1 cellular context compared by ENCODE assay signal in genomic region chr14:35355981-35356839, GRCh38.
TF ChIP-seq lines count a peak whose summit lies in the region.

No MANE protein-coding gene starts in this region.

TF ChIP-seq in HepG2, 621 proteins besides CTCF, POLR2A, EP300 and RAD21 (continued from another document):
- TF ChIP-seq, protein P1, sequence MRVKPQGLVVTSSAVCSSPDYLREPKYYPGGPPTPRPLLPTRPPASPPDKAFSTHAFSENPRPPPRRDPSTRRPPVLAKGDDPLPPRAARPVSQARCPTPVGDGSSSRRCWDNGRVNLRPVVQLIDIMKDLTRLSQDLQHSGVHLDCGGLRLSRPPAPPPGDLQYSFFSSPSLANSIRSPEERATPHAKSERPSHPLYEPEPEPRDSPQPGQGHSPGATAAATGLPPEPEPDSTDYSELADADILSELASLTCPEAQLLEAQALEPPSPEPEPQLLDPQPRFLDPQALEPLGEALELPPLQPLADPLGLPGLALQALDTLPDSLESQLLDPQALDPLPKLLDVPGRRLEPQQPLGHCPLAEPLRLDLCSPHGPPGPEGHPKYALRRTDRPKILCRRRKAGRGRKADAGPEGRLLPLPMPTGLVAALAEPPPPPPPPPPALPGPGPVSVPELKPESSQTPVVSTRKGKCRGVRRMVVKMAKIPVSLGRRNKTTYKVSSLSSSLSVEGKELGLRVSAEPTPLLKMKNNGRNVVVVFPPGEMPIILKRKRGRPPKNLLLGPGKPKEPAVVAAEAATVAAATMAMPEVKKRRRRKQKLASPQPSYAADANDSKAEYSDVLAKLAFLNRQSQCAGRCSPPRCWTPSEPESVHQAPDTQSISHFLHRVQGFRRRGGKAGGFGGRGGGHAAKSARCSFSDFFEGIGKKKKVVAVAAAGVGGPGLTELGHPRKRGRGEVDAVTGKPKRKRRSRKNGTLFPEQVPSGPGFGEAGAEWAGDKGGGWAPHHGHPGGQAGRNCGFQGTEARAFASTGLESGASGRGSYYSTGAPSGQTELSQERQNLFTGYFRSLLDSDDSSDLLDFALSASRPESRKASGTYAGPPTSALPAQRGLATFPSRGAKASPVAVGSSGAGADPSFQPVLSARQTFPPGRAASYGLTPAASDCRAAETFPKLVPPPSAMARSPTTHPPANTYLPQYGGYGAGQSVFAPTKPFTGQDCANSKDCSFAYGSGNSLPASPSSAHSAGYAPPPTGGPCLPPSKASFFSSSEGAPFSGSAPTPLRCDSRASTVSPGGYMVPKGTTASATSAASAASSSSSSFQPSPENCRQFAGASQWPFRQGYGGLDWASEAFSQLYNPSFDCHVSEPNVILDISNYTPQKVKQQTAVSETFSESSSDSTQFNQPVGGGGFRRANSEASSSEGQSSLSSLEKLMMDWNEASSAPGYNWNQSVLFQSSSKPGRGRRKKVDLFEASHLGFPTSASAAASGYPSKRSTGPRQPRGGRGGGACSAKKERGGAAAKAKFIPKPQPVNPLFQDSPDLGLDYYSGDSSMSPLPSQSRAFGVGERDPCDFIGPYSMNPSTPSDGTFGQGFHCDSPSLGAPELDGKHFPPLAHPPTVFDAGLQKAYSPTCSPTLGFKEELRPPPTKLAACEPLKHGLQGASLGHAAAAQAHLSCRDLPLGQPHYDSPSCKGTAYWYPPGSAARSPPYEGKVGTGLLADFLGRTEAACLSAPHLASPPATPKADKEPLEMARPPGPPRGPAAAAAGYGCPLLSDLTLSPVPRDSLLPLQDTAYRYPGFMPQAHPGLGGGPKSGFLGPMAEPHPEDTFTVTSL (CRISPR knock-in tag; IDR thresholded peaks at IDR 0.05; ENCODE audit: borderline replicate concordance), result peak; percentile 94; the same call in 1 of the 2 replicates
- TF ChIP-seq, protein P2, sequence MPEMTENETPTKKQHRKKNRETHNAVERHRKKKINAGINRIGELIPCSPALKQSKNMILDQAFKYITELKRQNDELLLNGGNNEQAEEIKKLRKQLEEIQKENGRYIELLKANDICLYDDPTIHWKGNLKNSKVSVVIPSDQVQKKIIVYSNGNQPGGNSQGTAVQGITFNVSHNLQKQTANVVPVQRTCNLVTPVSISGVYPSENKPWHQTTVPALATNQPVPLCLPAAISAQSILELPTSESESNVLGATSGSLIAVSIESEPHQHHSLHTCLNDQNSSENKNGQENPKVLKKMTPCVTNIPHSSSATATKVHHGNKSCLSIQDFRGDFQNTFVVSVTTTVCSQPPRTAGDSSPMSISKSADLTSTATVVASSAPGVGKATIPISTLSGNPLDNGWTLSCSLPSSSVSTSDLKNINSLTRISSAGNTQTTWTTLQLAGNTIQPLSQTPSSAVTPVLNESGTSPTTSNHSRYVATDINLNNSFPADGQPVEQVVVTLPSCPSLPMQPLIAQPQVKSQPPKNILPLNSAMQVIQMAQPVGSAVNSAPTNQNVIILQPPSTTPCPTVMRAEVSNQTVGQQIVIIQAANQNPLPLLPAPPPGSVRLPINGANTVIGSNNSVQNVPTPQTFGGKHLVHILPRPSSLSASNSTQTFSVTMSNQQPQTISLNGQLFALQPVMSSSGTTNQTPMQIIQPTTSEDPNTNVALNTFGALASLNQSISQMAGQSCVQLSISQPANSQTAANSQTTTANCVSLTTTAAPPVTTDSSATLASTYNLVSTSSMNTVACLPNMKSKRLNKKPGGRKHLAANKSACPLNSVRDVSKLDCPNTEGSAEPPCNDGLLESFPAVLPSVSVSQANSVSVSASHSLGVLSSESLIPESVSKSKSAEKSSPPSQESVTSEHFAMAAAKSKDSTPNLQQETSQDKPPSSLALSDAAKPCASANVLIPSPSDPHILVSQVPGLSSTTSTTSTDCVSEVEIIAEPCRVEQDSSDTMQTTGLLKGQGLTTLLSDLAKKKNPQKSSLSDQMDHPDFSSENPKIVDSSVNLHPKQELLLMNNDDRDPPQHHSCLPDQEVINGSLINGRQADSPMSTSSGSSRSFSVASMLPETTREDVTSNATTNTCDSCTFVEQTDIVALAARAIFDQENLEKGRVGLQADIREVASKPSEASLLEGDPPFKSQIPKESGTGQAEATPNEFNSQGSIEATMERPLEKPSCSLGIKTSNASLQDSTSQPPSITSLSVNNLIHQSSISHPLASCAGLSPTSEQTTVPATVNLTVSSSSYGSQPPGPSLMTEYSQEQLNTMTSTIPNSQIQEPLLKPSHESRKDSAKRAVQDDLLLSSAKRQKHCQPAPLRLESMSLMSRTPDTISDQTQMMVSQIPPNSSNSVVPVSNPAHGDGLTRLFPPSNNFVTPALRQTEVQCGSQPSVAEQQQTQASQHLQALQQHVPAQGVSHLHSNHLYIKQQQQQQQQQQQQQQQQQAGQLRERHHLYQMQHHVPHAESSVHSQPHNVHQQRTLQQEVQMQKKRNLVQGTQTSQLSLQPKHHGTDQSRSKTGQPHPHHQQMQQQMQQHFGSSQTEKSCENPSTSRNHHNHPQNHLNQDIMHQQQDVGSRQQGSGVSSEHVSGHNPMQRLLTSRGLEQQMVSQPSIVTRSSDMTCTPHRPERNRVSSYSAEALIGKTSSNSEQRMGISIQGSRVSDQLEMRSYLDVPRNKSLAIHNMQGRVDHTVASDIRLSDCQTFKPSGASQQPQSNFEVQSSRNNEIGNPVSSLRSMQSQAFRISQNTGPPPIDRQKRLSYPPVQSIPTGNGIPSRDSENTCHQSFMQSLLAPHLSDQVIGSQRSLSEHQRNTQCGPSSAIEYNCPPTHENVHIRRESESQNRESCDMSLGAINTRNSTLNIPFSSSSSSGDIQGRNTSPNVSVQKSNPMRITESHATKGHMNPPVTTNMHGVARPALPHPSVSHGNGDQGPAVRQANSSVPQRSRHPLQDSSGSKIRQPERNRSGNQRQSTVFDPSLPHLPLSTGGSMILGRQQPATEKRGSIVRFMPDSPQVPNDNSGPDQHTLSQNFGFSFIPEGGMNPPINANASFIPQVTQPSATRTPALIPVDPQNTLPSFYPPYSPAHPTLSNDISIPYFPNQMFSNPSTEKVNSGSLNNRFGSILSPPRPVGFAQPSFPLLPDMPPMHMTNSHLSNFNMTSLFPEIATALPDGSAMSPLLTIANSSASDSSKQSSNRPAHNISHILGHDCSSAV (CRISPR knock-in tag; IDR thresholded peaks at IDR 0.05; ENCODE audit: borderline replicate concordance), result peak; percentile 10; the same call in 1 of the 2 replicates
- 0 out of 2 replicates have a peak, but pooled peaks have one; percentile 52 for TF ChIP-seq ZNF33A (CRISPR knock-in tag; IDR thresholded peaks at IDR 0.05; ENCODE audit: borderline replicate concordance)
- TF ChIP-seq POLR2AphosphoS5 (IDR thresholded peaks at IDR 0.05; ENCODE audit: low read depth, low read length), result no peak
- peak; percentile 73; the same call in 1 of the 2 replicates for TF ChIP-seq ZNF350 (CRISPR knock-in tag; IDR thresholded peaks at IDR 0.05; ENCODE audit: borderline replicate concordance, low read depth)
- no peak; the same call in 1 of the 2 replicates for TF ChIP-seq HOXA5 (CRISPR knock-in tag; IDR thresholded peaks at IDR 0.05)
- peak; percentile 57; the same call in 1 of the 2 replicates for TF ChIP-seq ZBTB34 (CRISPR knock-in tag; IDR thresholded peaks at IDR 0.05)
- no peak for TF ChIP-seq RORA (CRISPR knock-in tag; IDR thresholded peaks at IDR 0.05)
- peak; percentile 47; the same call in 1 of the 2 replicates for TF ChIP-seq ZSCAN25 (CRISPR knock-in tag; IDR thresholded peaks at IDR 0.05)
- peak; percentile 77 for TF ChIP-seq POGZ (CRISPR knock-in tag; IDR thresholded peaks at IDR 0.05)
- TF ChIP-seq, protein P3, sequence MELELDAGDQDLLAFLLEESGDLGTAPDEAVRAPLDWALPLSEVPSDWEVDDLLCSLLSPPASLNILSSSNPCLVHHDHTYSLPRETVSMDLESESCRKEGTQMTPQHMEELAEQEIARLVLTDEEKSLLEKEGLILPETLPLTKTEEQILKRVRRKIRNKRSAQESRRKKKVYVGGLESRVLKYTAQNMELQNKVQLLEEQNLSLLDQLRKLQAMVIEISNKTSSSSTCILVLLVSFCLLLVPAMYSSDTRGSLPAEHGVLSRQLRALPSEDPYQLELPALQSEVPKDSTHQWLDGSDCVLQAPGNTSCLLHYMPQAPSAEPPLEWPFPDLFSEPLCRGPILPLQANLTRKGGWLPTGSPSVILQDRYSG (CRISPR knock-in tag; IDR thresholded peaks at IDR 0.05), result peak; percentile 81
- 0 out of 2 replicates have a peak, but pooled peaks have one; percentile 65 for TF ChIP-seq KLF9 (CRISPR knock-in tag; IDR thresholded peaks at IDR 0.05; ENCODE audit: low read depth)
- TF ChIP-seq ZNF713 (CRISPR knock-in tag; IDR thresholded peaks at IDR 0.05), result no peak
- TF ChIP-seq ZNF510 (CRISPR knock-in tag; IDR thresholded peaks at IDR 0.05; ENCODE audit: low read depth), result peak; percentile 93
- no peak; the same call in 1 of the 2 replicates for TF ChIP-seq ZNF792 (CRISPR knock-in tag; IDR thresholded peaks at IDR 0.05)
- no peak for TF ChIP-seq ZSCAN21 (CRISPR knock-in tag; IDR thresholded peaks at IDR 0.05; ENCODE audit: borderline replicate concordance)
- TF ChIP-seq GATAD1 (CRISPR knock-in tag; IDR thresholded peaks at IDR 0.05), result peak; percentile 59; the same call in 1 of the 2 replicates
- TF ChIP-seq ZIK1 (CRISPR knock-in tag; IDR thresholded peaks at IDR 0.05; ENCODE audit: borderline replicate concordance, low read depth), result no peak
- no peak for TF ChIP-seq REXO4 (CRISPR knock-in tag; IDR thresholded peaks at IDR 0.05; ENCODE audit: borderline replicate concordance)
- TF ChIP-seq ARNTL (CRISPR knock-in tag; IDR thresholded peaks at IDR 0.05), result peak; percentile 87
- TF ChIP-seq, protein P4, sequence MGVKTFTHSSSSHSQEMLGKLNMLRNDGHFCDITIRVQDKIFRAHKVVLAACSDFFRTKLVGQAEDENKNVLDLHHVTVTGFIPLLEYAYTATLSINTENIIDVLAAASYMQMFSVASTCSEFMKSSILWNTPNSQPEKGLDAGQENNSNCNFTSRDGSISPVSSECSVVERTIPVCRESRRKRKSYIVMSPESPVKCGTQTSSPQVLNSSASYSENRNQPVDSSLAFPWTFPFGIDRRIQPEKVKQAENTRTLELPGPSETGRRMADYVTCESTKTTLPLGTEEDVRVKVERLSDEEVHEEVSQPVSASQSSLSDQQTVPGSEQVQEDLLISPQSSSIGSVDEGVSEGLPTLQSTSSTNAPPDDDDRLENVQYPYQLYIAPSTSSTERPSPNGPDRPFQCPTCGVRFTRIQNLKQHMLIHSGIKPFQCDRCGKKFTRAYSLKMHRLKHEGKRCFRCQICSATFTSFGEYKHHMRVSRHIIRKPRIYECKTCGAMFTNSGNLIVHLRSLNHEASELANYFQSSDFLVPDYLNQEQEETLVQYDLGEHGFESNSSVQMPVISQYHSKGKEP (CRISPR knock-in tag; IDR thresholded peaks at IDR 0.05), result 0 out of 2 replicates have a peak, but pooled peaks have one; percentile 13
- TF ChIP-seq SKIL (CRISPR knock-in tag; IDR thresholded peaks at IDR 0.05; ENCODE audit: borderline replicate concordance), result no peak
- TF ChIP-seq SP1 (IDR thresholded peaks at IDR 0.05), result no peak
- no peak for TF ChIP-seq SP1 (CRISPR knock-in tag; IDR thresholded peaks at IDR 0.05)
- no peak for TF ChIP-seq KAT2B (IDR thresholded peaks at IDR 0.05; ENCODE audit: borderline replicate concordance, low read depth, low read length)
- TF ChIP-seq SIN3A (IDR thresholded peaks at IDR 0.05; ENCODE audit: borderline replicate concordance, low read depth, low read length), result no peak
- no peak; the same call in 1 of the 2 replicates for TF ChIP-seq ZNF3 (CRISPR knock-in tag; IDR thresholded peaks at IDR 0.05)
- no peak for TF ChIP-seq ETV6 (CRISPR knock-in tag; conservative IDR thresholded peaks at IDR 0.05)
- peak; percentile 95 for TF ChIP-seq MIXL1 (CRISPR knock-in tag; IDR thresholded peaks at IDR 0.05)
- TF ChIP-seq GATA4 (IDR thresholded peaks at IDR 0.05; ENCODE audit: borderline replicate concordance, low read depth), result no peak
- peak; percentile 61; the same call in 1 of the 2 replicates for TF ChIP-seq ZNF333 (CRISPR knock-in tag; IDR thresholded peaks at IDR 0.05; ENCODE audit: borderline replicate concordance)
- TF ChIP-seq KLF6 (CRISPR knock-in tag; IDR thresholded peaks at IDR 0.05), result no peak
- no peak for TF ChIP-seq EZH2 (conservative IDR thresholded peaks at IDR 0.05; ENCODE audit: low read depth, low read length)
- TF ChIP-seq CC2D1A (CRISPR knock-in tag; IDR thresholded peaks at IDR 0.05), result no peak
- TF ChIP-seq SMAD3 (CRISPR knock-in tag; IDR thresholded peaks at IDR 0.05), result peak; percentile 84; the same call in 1 of the 2 replicates
- no peak for TF ChIP-seq KDM5A (IDR thresholded peaks at IDR 0.05; ENCODE audit: borderline replicate concordance, low read length)
- TF ChIP-seq PTBP1 (IDR thresholded peaks at IDR 0.05; ENCODE audit: low read depth, low read length, poor library complexity, severe bottlenecking), result no peak
